Comparison of ENCODE assay signal across 8 cellular contexts in the genomic region with DNA sequence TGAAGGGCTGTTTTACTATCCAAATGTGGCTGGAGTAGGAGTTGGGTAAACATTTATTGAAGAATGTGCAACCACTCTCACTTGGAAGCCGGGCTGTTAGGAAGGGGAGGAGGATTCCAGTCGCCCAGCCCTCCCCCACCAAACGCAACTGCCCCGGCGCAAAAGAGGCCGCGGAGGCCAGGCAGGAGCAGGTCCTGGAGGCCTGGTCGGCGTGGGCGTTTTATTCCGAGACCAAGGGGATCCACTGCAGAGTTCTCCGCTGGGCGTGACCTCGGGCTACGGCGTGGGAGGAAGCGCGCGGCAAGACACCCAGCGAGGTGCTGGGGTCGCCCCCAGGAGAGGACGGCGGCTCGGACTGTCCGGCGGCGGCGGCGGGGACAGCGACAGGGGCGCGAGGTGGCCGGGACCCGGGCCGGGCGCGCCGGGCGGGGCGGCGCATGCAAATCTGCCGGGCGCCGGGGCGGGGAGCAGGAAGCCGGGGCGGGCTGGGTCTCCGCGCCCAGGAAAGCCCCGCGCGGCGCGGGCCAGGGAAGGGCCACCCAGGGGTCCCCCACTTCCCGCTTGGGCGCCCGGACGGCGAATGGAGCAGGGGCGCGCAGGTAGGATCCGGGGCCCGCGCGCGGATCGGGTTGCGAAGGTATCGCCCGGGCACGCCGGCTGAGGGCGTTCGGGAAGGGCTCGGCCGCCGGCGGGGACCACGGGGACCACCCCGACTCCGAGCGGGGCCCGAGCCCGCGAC. TPM values are rescaled to one million over a fixed set of nuclear protein-coding genes. Genes with fewer than 3 reads are reported as not detected.
DNase-seq lines count a peak whose midpoint lies in the region; ATAC-seq and TF ChIP-seq lines count a peak whose summit lies in the region.

A gene (plus strand): TSS at position 553 of the 739 bp plus-strand sequence. CDS start 26,230 bp downstream, outside the sequence.

- H2AFZ ChIP-seq in trophoblast cell (ENCODE audit: insufficient read depth, low read length, poor library complexity) = peak within 1 kb of the TSS; percentile 99

- no peak within 1 kb of the TSS for H3K27ac Mint-ChIP-seq in glutamatergic neuron (ENCODE audit: unreplicated experiment)

- peak within 1 kb of the TSS; percentile 96 for H2BK120ac ChIP-seq in trophoblast cell (ENCODE audit: insufficient read depth, low read length, poor library complexity)

- no peaks in the 10 kb centered on the region for H3K36me3 Mint-ChIP-seq in glutamatergic neuron (ENCODE audit: unreplicated experiment)

- peak within 1 kb of the TSS; percentile 83 for H2AK5ac ChIP-seq in trophoblast cell (ENCODE audit: low read length)

- peak within 1 kb of the TSS; percentile 81 for H3K4me2 ChIP-seq in trophoblast cell (ENCODE audit: low read length)

- peak within 1 kb of the TSS; percentile 97 for H3K14ac ChIP-seq in trophoblast cell (ENCODE audit: low read length)

- no peak for TF ChIP-seq CTCF in glutamatergic neuron (IDR thresholded peaks at IDR 0.05; ENCODE audit: partially characterized antibody, unreplicated experiment)
- no peak for TF ChIP-seq CTCF in upper lobe of left lung (IDR thresholded peaks at IDR 0.05)

- H4K91ac ChIP-seq in trophoblast cell (ENCODE audit: low read depth, low read length) = peak within 1 kb of the TSS; percentile 98

- H3K4me3 Mint-ChIP-seq in glutamatergic neuron (ENCODE audit: unreplicated experiment) = peak within 1 kb of the TSS; percentile 86

- peak within 1 kb of the TSS; percentile 83 for H2BK5ac ChIP-seq in trophoblast cell (ENCODE audit: low read depth, low read length, poor library complexity)

- peak; percentile 23 to 86 (median 51) for TF ChIP-seq POLR2A in upper lobe of left lung (IDR thresholded peaks at IDR 0.05)

- H4K8ac ChIP-seq in trophoblast cell (ENCODE audit: low read depth, low read length) = peak within 1 kb of the TSS; percentile 95

- ATAC-seq in HG02623 (IDR thresholded peaks at IDR 0.05; ENCODE audit: unreplicated experiment) (peak; percentile 39), upper lobe of left lung (ENCODE audit: low FRiP score in 2 of 2) (peak; percentile 79 to 82)

- H3K4me1 Mint-ChIP-seq in glutamatergic neuron (ENCODE audit: low read depth, unreplicated experiment) = peaks cover 4% of the 10 kb centered on the region

- peak within 1 kb of the TSS; percentile 55 for H3K9ac ChIP-seq in trophoblast cell (ENCODE audit: low read length)

- TF ChIP-seq EP300 in upper lobe of left lung (IDR thresholded peaks at IDR 0.05) = peak in 2 of 4 donors; percentile 23 to 58

- H3K23ac ChIP-seq in trophoblast cell (ENCODE audit: low read length) = no peak within 1 kb of the TSS

- H3K18ac ChIP-seq in trophoblast cell (ENCODE audit: low read length) = peak within 1 kb of the TSS; percentile 98

- H3K9me3 ChIP-seq in trophoblast cell (ENCODE audit: insufficient read depth, low read depth, low read length) (peaks cover 2% of the 10 kb centered on the region), upper lobe of left lung (no peaks in the 10 kb centered on the region)

- peaks cover 11% of the 10 kb centered on the region for H3K79me1 ChIP-seq in trophoblast cell (ENCODE audit: low read length)

- H3K4me1 ChIP-seq in trophoblast cell (ENCODE audit: control insufficient read depth in 1 of 2, insufficient read depth in 2 of 2, low read length in 2 of 2) (peaks cover 9 to 18% of the 10 kb centered on the region in 2 experiments), upper lobe of left lung (peaks cover 36 to 52% (median 47%) of the 10 kb centered on the region in 4 donors)

- H4K12ac ChIP-seq in trophoblast cell (ENCODE audit: low read depth, low read length) = peak within 1 kb of the TSS; percentile 92

- H3K36me3 ChIP-seq in trophoblast cell (ENCODE audit: control insufficient read depth in 1 of 2, insufficient read depth in 2 of 2, low read length in 2 of 2) = no peaks in the 10 kb centered on the region
- H3K36me3 ChIP-seq in upper lobe of left lung = no peaks in the 10 kb centered on the region

- H3K79me2 ChIP-seq in trophoblast cell (ENCODE audit: control insufficient read depth, insufficient read depth, low read length, poor library complexity) = peaks cover 8% of the 10 kb centered on the region

- H3K27me3 Mint-ChIP-seq in glutamatergic neuron (ENCODE audit: unreplicated experiment) = peaks cover 12% of the 10 kb centered on the region

- H3K4me3 ChIP-seq in GM08714 (ENCODE audit: low read length) (peak within 1 kb of the TSS; percentile 73), trophoblast cell (ENCODE audit: low read depth, low read length) (peak within 1 kb of the TSS; percentile 81), upper lobe of left lung (peak within 1 kb of the TSS; percentile 40 to 96 (median 94))

- peaks cover 4% of the 10 kb centered on the region for H3K9me3 Mint-ChIP-seq in glutamatergic neuron (ENCODE audit: unreplicated experiment)

- DNase-seq in RPMI7951 (ENCODE audit: low read depth) (peak; percentile 69), glutamatergic neuron (peak; percentile 52), trophoblast cell (peak; percentile 74 to 80), upper lobe of left lung (peak; percentile 91 to 94), SKM-1 (lab: John Stamatoyannopoulos, UW; ENCODE audit: unreplicated experiment) (no peak)
- peak in 3 of 4 experiments; percentile 31 to 56 (median 54) for DNase-seq in activated naive CD4-positive, alpha-beta T cell (lab: John Stamatoyannopoulos, UW)

- peak within 1 kb of the TSS; percentile 94 for H3K4ac ChIP-seq in trophoblast cell (ENCODE audit: low read depth, low read length)

- H3K27me3 ChIP-seq in trophoblast cell (ENCODE audit: insufficient read depth, low read length) (no peaks in the 10 kb centered on the region), upper lobe of left lung (no peaks in the 10 kb centered on the region)

- H2BK12ac ChIP-seq in trophoblast cell (ENCODE audit: low read length) = peak within 1 kb of the TSS; percentile 92

- H3K27ac ChIP-seq in trophoblast cell (ENCODE audit: low read depth, low read length) (peak within 1 kb of the TSS; percentile 28), upper lobe of left lung (peak within 1 kb of the TSS; percentile 98 to 100 (median 100))

- WGBS in trophoblast cell (ENCODE audit: extremely low coverage, insufficient coverage, insufficient read length) = no CpG with 5 or more reads among the region's 85 CpGs
- WGBS in upper lobe of left lung, 2 donors = 1% methylated on average over 18 to 34 of the region's 85 CpGs

RNA-seq across cellular contexts. Expression of the gene that starts here (rescaled TPM):
- total RNA-seq in RPMI7951 (2014; rRNA removed; shearing (Covaris generic)) = 23.9 and 27.6 TPM in 2 replicates
- total RNA-seq in glutamatergic neuron (ENCODE audit: unreplicated experiment) (10.8 TPM), upper lobe of left lung (100 to 1,000 TPM in 5 of 6 donors, 10 to 100 TPM in 1; 87.0 to 202 (median 153) TPM)
- polyA plus RNA-seq in trophoblast cell (2013) = 20.5 and 20.6 TPM in 2 replicates
